8 cellular contexts compared by ENCODE assay signal in genomic region chr14:99683619-99684355, GRCh38. TPM values are rescaled to one million over a fixed set of nuclear protein-coding genes. Genes with fewer than 3 reads are reported as not detected.
DNase-seq lines count a peak whose midpoint lies in the region; ATAC-seq and TF ChIP-seq lines count a peak whose summit lies in the region.

Gene CYP46A1, plus strand, starts transcription at chr14:99684298. Its CDS starts 120 bp downstream, at chr14:99684418.

- TF ChIP-seq CTCF in lower lobe of right lung (IDR thresholded peaks at IDR 0.05): no peak

- H3K27me3 Mint-ChIP-seq in CD4-positive, alpha-beta memory T cell: peaks cover 3 to 6% of the 10 kb centered on the region in 2 donors
- peaks cover 28% of the 10 kb centered on the region for H3K27me3 Mint-ChIP-seq in activated CD4-positive, alpha-beta memory T cell treated with anti-CD3 and anti-CD28 coated beads, Interleukin-2, amount 10 ng/mL, durations not matched to agents 7 days and 5 days

- H3K4me1 Mint-ChIP-seq in CD4-positive, alpha-beta memory T cell: peaks cover 4 to 19% (median 12%) of the 10 kb centered on the region in 4 donors
- peaks cover 15% of the 10 kb centered on the region for H3K4me1 Mint-ChIP-seq in activated CD4-positive, alpha-beta memory T cell treated with anti-CD3 and anti-CD28 coated beads, Interleukin-2, amount 10 ng/mL, durations not matched to agents 7 days and 5 days

- H3K27me3 ChIP-seq in CD4-positive, alpha-beta memory T cell (ENCODE audit: insufficient read depth, low read length): no peaks in the 10 kb centered on the region
- H3K27me3 ChIP-seq in lower lobe of right lung (ENCODE audit: low read depth): peaks cover 10% of the 10 kb centered on the region

- H3K4me3 Mint-ChIP-seq in CD4-positive, alpha-beta memory T cell: peak within 1 kb of the TSS; percentile 86 to 97 (median 94)
- H3K4me3 Mint-ChIP-seq in activated CD4-positive, alpha-beta memory T cell treated with anti-CD3 and anti-CD28 coated beads, Interleukin-2, amount 10 ng/mL, durations not matched to agents 7 days and 5 days: peak within 1 kb of the TSS; percentile 86

- no peaks in the 10 kb centered on the region for H3K9me3 ChIP-seq in CD4-positive, alpha-beta memory T cell (ENCODE audit: control insufficient read depth in 1 of 2, low read length in 2 of 2)
- no peaks in the 10 kb centered on the region for H3K9me3 ChIP-seq in lower lobe of right lung

- POLR2A ChIA-PET in CD4-positive, alpha-beta memory T cell (lab: Charles Lee; ENCODE audit: partially characterized antibody): interaction anchor here (0.7 to 2.1 kb wide), 5 partner anchors 79 to 957 kb away, joined by 3 to 13 read pairs (median 3); partner anchors contain the start of genes CCNK and SETD3
- POLR2A ChIA-PET in activated CD4-positive, alpha-beta memory T cell treated with anti-CD3 and anti-CD28 coated beads, Interleukin-2, amount 10 ng/mL, durations not matched to agents 7 days and 5 days (lab: Charles Lee): interaction anchor here (0.7 to 1.2 kb wide), 8 partner anchors 13 to 203 kb away, joined by 3 to 6 read pairs (median 4); partner anchors contain the start of genes CCDC85C and SETD3

- CTCF ChIA-PET in CD4-positive, alpha-beta memory T cell (lab: Charles Lee; ENCODE audit: partially characterized antibody): interaction anchor here (0.7 to 1.5 kb wide), 5 partner anchors 17 to 229 kb away, joined by 3 to 5 read pairs (median 3); partner anchors contain the start of genes CCNK and SETD3
- CTCF ChIA-PET in activated CD4-positive, alpha-beta memory T cell treated with anti-CD3 and anti-CD28 coated beads, Interleukin-2, amount 10 ng/mL, durations not matched to agents 7 days and 5 days (lab: Charles Lee): interaction anchor here (0.6 to 1.6 kb wide), 11 partner anchors 10 to 263 kb away, joined by 3 read pairs; partner anchors contain the start of gene EML1

- H3K4me3 ChIP-seq in CD4-positive, alpha-beta memory T cell (ENCODE audit: low read length in 2 of 2): peak within 1 kb of the TSS; percentile 86 to 92
- H3K4me3 ChIP-seq in lower lobe of right lung: peak within 1 kb of the TSS; percentile 89

- H3K9me3 Mint-ChIP-seq in CD4-positive, alpha-beta memory T cell: peaks cover 0 to 5% (median 2%) of the 10 kb centered on the region in 8 donors
- H3K9me3 Mint-ChIP-seq in activated CD4-positive, alpha-beta memory T cell treated with anti-CD3 and anti-CD28 coated beads, Interleukin-2, amount 10 ng/mL, durations not matched to agents 7 days and 5 days: no peaks in the 10 kb centered on the region

- H3K4me1 ChIP-seq in CD4-positive, alpha-beta memory T cell (ENCODE audit: insufficient read depth, low read length): peaks cover 19% of the 10 kb centered on the region
- H3K4me1 ChIP-seq in lower lobe of right lung: peaks cover 17% of the 10 kb centered on the region

- no peaks in the 10 kb centered on the region for H3K36me3 ChIP-seq in CD4-positive, alpha-beta memory T cell (ENCODE audit: insufficient read depth, low read length)
- no peaks in the 10 kb centered on the region for H3K36me3 ChIP-seq in lower lobe of right lung

- ATAC-seq in GM19455 (IDR thresholded peaks at IDR 0.05; ENCODE audit: unreplicated experiment) (peak; percentile 90), lower lobe of right lung (peak; percentile 97 to 99)

- intact Hi-C loops in CD4-positive, alpha-beta memory T cell (cut with micrococcal nuclease): loop anchor here (1.0 to 5.0 kb wide), 6 partner anchors 79 to 509 kb away; partner anchors contain the start of genes CCDC85C, CCNK, EML1 and EVL
- intact Hi-C loops in lower lobe of right lung (cut with DNase I): no loop called here

- peak; percentile 98 to 100 (median 99) for DNase-seq in CD4-positive, alpha-beta memory T cell
- DNase-seq in HK-2 (ENCODE audit: unreplicated experiment) (peak; percentile 100), NCI-H82 treated with DMSO at 0.1 percent for 48 hours (lab: John Stamatoyannopoulos, UW; ENCODE audit: unreplicated experiment) (peak; percentile 94), ecto neural progenitor cell (ENCODE audit: low spot score) (peak; percentile 100), lower lobe of right lung (peak; percentile 100)
- peak; percentile 100 for DNase-seq in activated CD4-positive, alpha-beta memory T cell treated with anti-CD3 and anti-CD28 coated beads, Interleukin-2, amount 10 ng/mL, durations not matched to agents 7 days and 5 days
- peak; percentile 98 to 100 (median 99) for DNase-seq in stimulated activated CD4-positive, alpha-beta T cell treated with anti-CD3 and anti-CD28 coated beads, TNF-alpha, amount 100 ng/mL, for 1 hour (ENCODE audit: low read depth in 3 of 3, low spot score in 1 of 3)

- H3K27ac Mint-ChIP-seq in CD4-positive, alpha-beta memory T cell: peak within 1 kb of the TSS; percentile 92 to 96 (median 93)
- peak within 1 kb of the TSS; percentile 82 for H3K27ac Mint-ChIP-seq in activated CD4-positive, alpha-beta memory T cell treated with anti-CD3 and anti-CD28 coated beads, Interleukin-2, amount 10 ng/mL, durations not matched to agents 7 days and 5 days

- peak within 1 kb of the TSS; percentile 71 for H3K27ac ChIP-seq in CD4-positive, alpha-beta memory T cell (ENCODE audit: low read depth, low read length)
- peak within 1 kb of the TSS; percentile 88 for H3K27ac ChIP-seq in lower lobe of right lung

- H3K36me3 Mint-ChIP-seq in CD4-positive, alpha-beta memory T cell: peaks cover 0 to 3% of the 10 kb centered on the region in 2 donors
- H3K36me3 Mint-ChIP-seq in activated CD4-positive, alpha-beta memory T cell treated with anti-CD3 and anti-CD28 coated beads, Interleukin-2, amount 10 ng/mL, durations not matched to agents 7 days and 5 days (ENCODE audit: low read depth): no peaks in the 10 kb centered on the region

RNA-seq across cellular contexts. Expression of gene CYP46A1, which starts in this region (rescaled TPM):
- total RNA-seq in CD4-positive, alpha-beta memory T cell: under 1 TPM; 0.15 to 0.36 TPM
- not detected for polyA plus RNA-seq in CD4-positive, alpha-beta memory T cell
- total RNA-seq in activated CD4-positive, alpha-beta memory T cell treated with anti-CD3 and anti-CD28 coated beads, Interleukin-2, amount 10 ng/mL, durations not matched to agents 7 days and 5 days: under 1 TPM; 0.13 to 0.23 TPM
- 0.62 TPM for total RNA-seq in lower lobe of right lung

Comparison
In these comparisons a context has a peak if more than half of its experiments do, and no peak if none do; other contexts are left out.
1. Peak in every context shown above with its lines: DNase-seq, ATAC-seq, H3K4me3 ChIP-seq and H3K27ac ChIP-seq.
2. Peak in DNase-seq, H3K4me3 ChIP-seq and H3K27ac ChIP-seq in CD4-positive, alpha-beta memory T cell; RNA of the gene not detected or under 1 TPM.
3. Peak in DNase-seq in activated CD4-positive, alpha-beta memory T cell treated with anti-CD3 and anti-CD28 coated beads, Interleukin-2, amount 10 ng/mL, durations not matched to agents 7 days and 5 days; RNA of the gene not detected or under 1 TPM.
4. Peak in DNase-seq, ATAC-seq, H3K4me3 ChIP-seq and H3K27ac ChIP-seq in lower lobe of right lung; RNA of the gene not detected or under 1 TPM.